10 cellular contexts compared by ENCODE assay signal in the genomic region with DNA sequence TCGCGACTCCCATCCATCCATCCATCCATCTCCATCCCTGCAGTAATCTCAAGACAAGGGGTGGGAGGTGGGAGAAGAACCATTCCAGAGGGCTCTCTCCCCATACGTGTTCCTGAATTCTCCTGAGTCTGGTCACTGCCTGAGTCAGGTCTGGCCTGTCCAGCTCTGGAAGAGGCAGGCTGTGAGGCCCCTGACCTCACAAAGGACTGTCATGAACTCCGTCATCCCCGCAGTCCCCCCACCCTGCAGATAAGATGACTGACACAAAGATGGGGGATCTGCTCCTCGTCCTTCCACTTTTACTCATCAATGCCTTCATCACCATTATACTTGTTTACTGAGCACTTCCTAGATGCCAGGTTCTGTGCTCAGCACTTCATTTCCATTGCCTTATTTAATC. TPM values are rescaled to one million over a fixed set of nuclear protein-coding genes. Genes with fewer than 3 reads are reported as not detected.
DNase-seq lines count a peak whose midpoint lies in the region; TF ChIP-seq lines count a peak whose summit lies in the region.
"Had no signal": no experiment of that assay in that cellular context is flagged by ENCODE, and none has a peak within 500 bp of the region (broad histone marks: within the 10 kb centered on the region; RNA-seq: fewer than 3 reads in every experiment).

No MANE protein-coding gene starts in this region.

- no peak overlapping the region for H2AFZ ChIP-seq in smooth muscle cell (ENCODE audit: low read depth)

- peaks cover 37% of the 10 kb centered on the region for H3K79me2 ChIP-seq in smooth muscle cell (ENCODE audit: low read depth)

- H3K9me3 ChIP-seq in WERI-Rb-1 (ENCODE audit: severe bottlenecking) (no peaks in the 10 kb centered on the region), left ventricle myocardium inferior (replicated peaks) (no peaks in the 10 kb centered on the region), smooth muscle cell (replicated peaks; ENCODE audit: low read depth) (no peaks in the 10 kb centered on the region)
- H3K9me3 ChIP-seq: Peyer's patch had no signal

- H3K9me3 Mint-ChIP-seq in T-helper 2 cell treated with Interferon-gamma antibody and Interleukin-4, amounts not matched to agents 5 μg/mL and 100 μg/mL, for 36 hours, result no peaks in the 10 kb centered on the region

- no peak overlapping the region for H3K4me2 ChIP-seq in smooth muscle cell

- no peak for DNase-seq in T-helper 2 cell treated with Interferon-gamma antibody and Interleukin-4, amounts not matched to agents 5 μg/mL and 100 μg/mL, for 36 hours (ENCODE audit: low spot score)
- DNase-seq in T-helper 2 cell (no peak), WERI-Rb-1 (no peak), left ventricle myocardium inferior (no peak), smooth muscle cell (lab: John Stamatoyannopoulos, UW; ENCODE audit: unreplicated experiment) (no peak), SHP77 treated with DMSO at 0.1 percent for 48 hours (lab: John Stamatoyannopoulos, UW) (no peak), SHP77 (lab: John Stamatoyannopoulos, UW) (no peak), KBM-7 (no peak)
- DNase-seq: NCI-H2081, Peyer's patch had no signal

- TF ChIP-seq CTCF in WERI-Rb-1 (IDR thresholded peaks at IDR 0.05; ENCODE audit: low read depth, low read length) (no peak), left ventricle myocardium inferior (IDR thresholded peaks at IDR 0.05; ENCODE audit: borderline replicate concordance) (no peak), smooth muscle cell (IDR thresholded peaks at IDR 0.05; ENCODE audit: borderline replicate concordance, insufficient read depth, poor library complexity, severe bottlenecking) (no peak)

- no peaks in the 10 kb centered on the region for H3K27me3 ChIP-seq in WERI-Rb-1 (ENCODE audit: insufficient read depth, low read depth, severe bottlenecking)
- H3K27me3 ChIP-seq in left ventricle myocardium inferior (ENCODE audit: low read depth), result no peaks in the 10 kb centered on the region
- no peaks in the 10 kb centered on the region for H3K27me3 ChIP-seq in smooth muscle cell (ENCODE audit: low read depth)
- H3K27me3 ChIP-seq: Peyer's patch had no signal

- H3K4me3 Mint-ChIP-seq in T-helper 2 cell treated with Interferon-gamma antibody and Interleukin-4, amounts not matched to agents 5 μg/mL and 100 μg/mL, for 36 hours, result peak overlapping the region; percentile 87

- H3K4me3 ChIP-seq in WERI-Rb-1 (ENCODE audit: low read depth, low read length), result no peak overlapping the region
- H3K4me3 ChIP-seq in left ventricle myocardium inferior, result no peak overlapping the region
- H3K4me3 ChIP-seq in smooth muscle cell, result no peak overlapping the region

- H3K4me1 ChIP-seq in left ventricle myocardium inferior, result peaks cover 84% of the 10 kb centered on the region
- peaks cover 43% of the 10 kb centered on the region for H3K4me1 ChIP-seq in smooth muscle cell (ENCODE audit: low read depth)

- in situ Hi-C loops in KBM-7 (cut with MboI; ENCODE audit: low pct_unique_long_range_greater_than_20kb, low sequenced_read_pairs), result no loop called here

- H3K27ac ChIP-seq in WERI-Rb-1 (peak overlapping the region; percentile 97), left ventricle myocardium inferior (replicated peaks) (peak overlapping the region; percentile 100), smooth muscle cell (ENCODE audit: low read depth) (peak overlapping the region; percentile 95)

- 70% methylated on average over 6 of the region's 6 CpGs for WGBS in smooth muscle cell (ENCODE audit: low lambda C conversion rate)

- H3K27me3 Mint-ChIP-seq in T-helper 2 cell treated with Interferon-gamma antibody and Interleukin-4, amounts not matched to agents 5 μg/mL and 100 μg/mL, for 36 hours (ENCODE audit: low read depth), result no peaks in the 10 kb centered on the region

- intact Hi-C loops in left ventricle myocardium inferior (cut with micrococcal nuclease), result no loop called here

- peaks cover 23% of the 10 kb centered on the region for H4K20me1 ChIP-seq in smooth muscle cell (ENCODE audit: low read depth)

- H3K36me3 Mint-ChIP-seq in T-helper 2 cell treated with Interferon-gamma antibody and Interleukin-4, amounts not matched to agents 5 μg/mL and 100 μg/mL, for 36 hours (ENCODE audit: low read depth), result peaks cover 19% of the 10 kb centered on the region

- peak overlapping the region; percentile 75 for H3K27ac Mint-ChIP-seq in T-helper 2 cell treated with Interferon-gamma antibody and Interleukin-4, amounts not matched to agents 5 μg/mL and 100 μg/mL, for 36 hours

- peaks cover 20% of the 10 kb centered on the region for H3K36me3 ChIP-seq in WERI-Rb-1
- peaks cover 5% of the 10 kb centered on the region for H3K36me3 ChIP-seq in left ventricle myocardium inferior
- H3K36me3 ChIP-seq in smooth muscle cell (ENCODE audit: low read depth), result no peaks in the 10 kb centered on the region
- H3K36me3 ChIP-seq: Peyer's patch had no signal

- H3K9ac ChIP-seq in smooth muscle cell (ENCODE audit: low read depth), result peak overlapping the region; percentile 97

- H3K4me1 Mint-ChIP-seq in T-helper 2 cell treated with Interferon-gamma antibody and Interleukin-4, amounts not matched to agents 5 μg/mL and 100 μg/mL, for 36 hours (ENCODE audit: low read depth), result peaks cover 53% of the 10 kb centered on the region

- peaks cover 15% of the 10 kb centered on the region for H3F3A ChIP-seq in smooth muscle cell (ENCODE audit: low read depth)

RNA-seq across cellular contexts. Expression of a gene that starts 1.6 kb away (rescaled TPM):
- total RNA-seq in left ventricle myocardium inferior (363 TPM), smooth muscle cell (102 and 109 TPM in 2 replicates)
- 169 and 186 TPM in 2 replicates for polyA plus RNA-seq in smooth muscle cell

RNA-seq across cellular contexts. Expression of a gene that starts 5.0 kb away (rescaled TPM):
- total RNA-seq in left ventricle myocardium inferior, result 54.6 TPM
- 67.8 and 202 TPM in 2 replicates for total RNA-seq in smooth muscle cell
- polyA plus RNA-seq in smooth muscle cell, result 113 and 114 TPM in 2 replicates

RNA-seq across cellular contexts. Expression of a gene that starts 29.3 kb away (rescaled TPM):
- total RNA-seq in left ventricle myocardium inferior (1.2 TPM), smooth muscle cell (21.7 and 32.9 TPM in 2 replicates)
- 35.9 and 59.0 TPM in 2 replicates for polyA plus RNA-seq in smooth muscle cell

Comparison
In these comparisons a context has a peak if more than half of its experiments do, and no peak if none do; other contexts are left out.
1. RNA of a gene that starts 29.3 kb away (total RNA-seq): 21.7 to 32.9 TPM in smooth muscle cell; 1.2 TPM in left ventricle myocardium inferior (single experiment); every median in the first group is over 10 times any median in the second.
2. Peak in every context shown above with its lines, with median percentiles within 50 percentile points of each other: H3K27ac ChIP-seq.